ENCODE assay signal across 17 cellular contexts in genomic region chr17:17048106-17048505, GRCh38. TPM values are rescaled to one million over a fixed set of nuclear protein-coding genes. Genes with fewer than 3 reads are reported as not detected.
DNase-seq lines count a peak whose midpoint lies in the region; ATAC-seq and TF ChIP-seq lines count a peak whose summit lies in the region.
"Had no signal": no experiment of that assay in that cellular context is flagged by ENCODE, and none has a peak within 500 bp of the region (broad histone marks: within the 10 kb centered on the region; RNA-seq: fewer than 3 reads in every experiment).

No MANE protein-coding gene starts in this region.

- H3K36me3 ChIP-seq in lung (ENCODE audit: control insufficient read depth in 2 of 2, insufficient read depth in 2 of 2, low read length in 2 of 2) (peaks cover 0 to 2% of the 10 kb centered on the region in 2 donors), HAP-1 (replicated peaks) (no peaks in the 10 kb centered on the region)

- DNase-seq in activated naive CD8-positive, alpha-beta T cell treated with anti-CD3 and anti-CD28 coated beads, Interleukin-2, amount 50 U/mL, for 24 hours: no peak
- DNase-seq in T-helper 17 cell: no peak
- no peak for DNase-seq in lung (ENCODE audit: low spot score)
- DNase-seq in HAP-1 (ENCODE audit: low spot score in 2 of 2): no peak
- DNase-seq in omental fat pad (ENCODE audit: low spot score): no peak
- DNase-seq: activated CD4-positive, alpha-beta T cell treated with anti-CD3 and anti-CD28 coated beads, Interleukin-2, amount 50 U/mL, for 48 hours; caudate nucleus; Karpas-422; mucosa of descending colon; NCI-H1105; NCI-H526; SK-N-SH; T1000 had no signal

- H3K4me3 Mint-ChIP-seq in activated naive CD8-positive, alpha-beta T cell: peak overlapping the region; percentile 12
- H3K4me3 Mint-ChIP-seq in activated naive CD8-positive, alpha-beta T cell treated with anti-CD3 and anti-CD28 coated beads, Interleukin-2, amount 50 U/mL, for 24 hours: no peak overlapping the region
- no peak overlapping the region for H3K4me3 Mint-ChIP-seq in T-helper 17 cell
- no peak overlapping the region for H3K4me3 Mint-ChIP-seq in stimulated activated memory B cell treated with anti-CD40 and anti-IgM and Interleukin-4, amounts not matched to agents 10 μg/mL and 1 μg/mL and 100 μg/mL, for 72 hours
- H3K4me3 Mint-ChIP-seq: CD8-positive, alpha-beta T cell had no signal

- ATAC-seq in activated naive CD8-positive, alpha-beta T cell treated with anti-CD3 and anti-CD28 coated beads, Interleukin-2, amount 50 U/mL, for 24 hours: no peak
- ATAC-seq in T-helper 17 cell: no peak
- no peak for ATAC-seq in lung (ENCODE audit: insufficient read depth, low FRiP score)
- no peak for ATAC-seq in stimulated activated memory B cell treated with anti-CD40 and anti-IgM and Interleukin-4, amounts not matched to agents 10 μg/mL and 1 μg/mL and 100 μg/mL, for 72 hours
- ATAC-seq in omental fat pad (ENCODE audit: low FRiP score): no peak
- no peak for ATAC-seq in HG02763 (IDR thresholded peaks at IDR 0.05; ENCODE audit: unreplicated experiment)
- ATAC-seq: CD8-positive, alpha-beta T cell; mucosa of descending colon had no signal

- H3K9me3 ChIP-seq in T-helper 17 cell (ENCODE audit: control insufficient read depth, low read length, poor library complexity, severe bottlenecking) (no peaks in the 10 kb centered on the region), lung (ENCODE audit: control insufficient read depth in 2 of 2, insufficient read depth in 1 of 2, low read length in 1 of 2) (no peaks in the 10 kb centered on the region), HAP-1 (peaks cover 2% of the 10 kb centered on the region; the same call in 1 of the 2 replicates)
- H3K9me3 ChIP-seq: mucosa of descending colon, SK-N-SH had no signal

- H3K4me1 ChIP-seq in lung (ENCODE audit: control insufficient read depth in 2 of 2, insufficient read depth in 2 of 2, low read length in 2 of 2) (peaks cover 28 to 70% of the 10 kb centered on the region in 2 donors), HAP-1 (peaks cover 14% of the 10 kb centered on the region)

- H3K27me3 ChIP-seq in lung (ENCODE audit: control insufficient read depth, insufficient read depth) (no peaks in the 10 kb centered on the region), HAP-1 (ENCODE audit: low read depth) (no peaks in the 10 kb centered on the region)

- peaks cover 3% of the 10 kb centered on the region for H3K36me3 Mint-ChIP-seq in activated naive CD8-positive, alpha-beta T cell
- H3K36me3 Mint-ChIP-seq in activated naive CD8-positive, alpha-beta T cell treated with anti-CD3 and anti-CD28 coated beads, Interleukin-2, amount 50 U/mL, for 24 hours (ENCODE audit: low read depth): peaks cover 5% of the 10 kb centered on the region
- no peaks in the 10 kb centered on the region for H3K36me3 Mint-ChIP-seq in T-helper 17 cell (ENCODE audit: low read depth)
- peaks cover 5% of the 10 kb centered on the region for H3K36me3 Mint-ChIP-seq in stimulated activated memory B cell treated with anti-CD40 and anti-IgM and Interleukin-4, amounts not matched to agents 10 μg/mL and 1 μg/mL and 100 μg/mL, for 72 hours

- no peaks in the 10 kb centered on the region for H3K9me3 Mint-ChIP-seq in activated naive CD8-positive, alpha-beta T cell (ENCODE audit: low read depth)
- no peaks in the 10 kb centered on the region for H3K9me3 Mint-ChIP-seq in activated naive CD8-positive, alpha-beta T cell treated with anti-CD3 and anti-CD28 coated beads, Interleukin-2, amount 50 U/mL, for 24 hours
- no peaks in the 10 kb centered on the region for H3K9me3 Mint-ChIP-seq in stimulated activated memory B cell treated with anti-CD40 and anti-IgM and Interleukin-4, amounts not matched to agents 10 μg/mL and 1 μg/mL and 100 μg/mL, for 72 hours
- H3K9me3 Mint-ChIP-seq: CD8-positive, alpha-beta T cell had no signal

- H3K27me3 Mint-ChIP-seq in activated naive CD8-positive, alpha-beta T cell: no peaks in the 10 kb centered on the region
- no peaks in the 10 kb centered on the region for H3K27me3 Mint-ChIP-seq in activated naive CD8-positive, alpha-beta T cell treated with anti-CD3 and anti-CD28 coated beads, Interleukin-2, amount 50 U/mL, for 24 hours
- H3K27me3 Mint-ChIP-seq in T-helper 17 cell: no peaks in the 10 kb centered on the region
- no peaks in the 10 kb centered on the region for H3K27me3 Mint-ChIP-seq in stimulated activated memory B cell treated with anti-CD40 and anti-IgM and Interleukin-4, amounts not matched to agents 10 μg/mL and 1 μg/mL and 100 μg/mL, for 72 hours

- TF ChIP-seq CTCF in lung (IDR thresholded peaks at IDR 0.05; ENCODE audit: control extremely low read depth, extremely low read depth): no peak
- TF ChIP-seq CTCF in omental fat pad (IDR thresholded peaks at IDR 0.05): no peak

- no peak overlapping the region for H3K27ac Mint-ChIP-seq in activated naive CD8-positive, alpha-beta T cell
- H3K27ac Mint-ChIP-seq in activated naive CD8-positive, alpha-beta T cell treated with anti-CD3 and anti-CD28 coated beads, Interleukin-2, amount 50 U/mL, for 24 hours: no peak overlapping the region
- H3K27ac Mint-ChIP-seq in T-helper 17 cell: peak overlapping the region; percentile 62
- H3K27ac Mint-ChIP-seq in stimulated activated memory B cell treated with anti-CD40 and anti-IgM and Interleukin-4, amounts not matched to agents 10 μg/mL and 1 μg/mL and 100 μg/mL, for 72 hours: peak overlapping the region; percentile 54

- WGBS in lung, 2 donors: 62 to 70% methylated on average over 6 of the region's 6 CpGs

- H3K27ac ChIP-seq in lung (ENCODE audit: low read depth in 1 of 2, low read length in 1 of 2): peak overlapping the region; percentile 13 to 32

- H3K4me1 Mint-ChIP-seq in activated naive CD8-positive, alpha-beta T cell (ENCODE audit: low read depth): peaks cover 85% of the 10 kb centered on the region
- peaks cover 84% of the 10 kb centered on the region for H3K4me1 Mint-ChIP-seq in activated naive CD8-positive, alpha-beta T cell treated with anti-CD3 and anti-CD28 coated beads, Interleukin-2, amount 50 U/mL, for 24 hours
- H3K4me1 Mint-ChIP-seq in T-helper 17 cell: peaks cover 59% of the 10 kb centered on the region
- peaks cover 87% of the 10 kb centered on the region for H3K4me1 Mint-ChIP-seq in stimulated activated memory B cell treated with anti-CD40 and anti-IgM and Interleukin-4, amounts not matched to agents 10 μg/mL and 1 μg/mL and 100 μg/mL, for 72 hours

- in situ Hi-C loops in HAP-1 (cut with MboI; ENCODE audit: low sequenced_read_pairs): no loop called here

- no peak overlapping the region for H3K4me3 ChIP-seq in lung
- H3K4me3 ChIP-seq in HAP-1: no peak overlapping the region
- H3K4me3 ChIP-seq: mucosa of descending colon had no signal

RNA-seq across cellular contexts. Expression of gene MPRIP, which starts 5.8 kb away (rescaled TPM):
- 100 to 1,000 TPM; 268 to 269 TPM for total RNA-seq in T-helper 17 cell
- total RNA-seq in lung: 100 to 1,000 TPM; 181 to 342 TPM
- polyA plus RNA-seq in lung: 100 to 1,000 TPM; 121 to 168 TPM
- 100 to 1,000 TPM in 3 of 4 donors, 10 to 100 TPM in 1; 68.6 to 196 (median 125) TPM for total RNA-seq in omental fat pad

Comparison
In these comparisons a context has a peak if more than half of its experiments do, and no peak if none do; other contexts are left out.
1. H3K27ac Mint-ChIP-seq: peak in T-helper 17 cell (single experiment) and stimulated activated memory B cell treated with anti-CD40 and anti-IgM and Interleukin-4, amounts not matched to agents 10 μg/mL and 1 μg/mL and 100 μg/mL, for 72 hours (single experiment); none in activated naive CD8-positive, alpha-beta T cell (single experiment) and activated naive CD8-positive, alpha-beta T cell treated with anti-CD3 and anti-CD28 coated beads, Interleukin-2, amount 50 U/mL, for 24 hours (single experiment).